1 cellular context compared by ENCODE assay signal in the genomic region with DNA sequence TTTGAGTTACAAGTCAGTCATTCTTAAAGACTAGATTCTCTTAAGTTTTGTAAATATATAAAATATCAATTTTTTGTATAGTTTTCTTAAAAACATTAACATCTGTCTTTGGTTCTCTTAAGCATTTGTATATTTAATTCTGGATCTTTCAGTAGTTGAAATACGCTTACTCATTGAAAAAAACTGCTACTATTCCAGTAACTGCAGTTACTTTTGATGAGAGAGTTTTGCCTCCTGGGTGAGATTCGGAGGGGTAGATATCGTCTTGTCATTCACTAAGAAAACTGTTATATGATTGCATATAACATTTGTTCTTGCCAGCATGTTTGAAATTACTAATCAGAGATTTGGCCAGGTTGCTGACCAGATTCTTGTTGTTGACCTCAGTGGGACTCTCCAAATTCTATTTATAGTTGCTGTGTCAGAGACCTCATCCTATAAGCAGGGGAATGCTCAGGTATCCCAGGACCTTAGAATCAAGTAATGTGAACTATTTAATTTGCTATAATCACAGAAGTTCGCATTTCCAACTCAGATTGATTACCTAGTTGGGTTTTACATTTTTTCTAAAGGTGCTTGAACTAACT.
TF ChIP-seq lines count a peak whose summit lies in the region.

No MANE protein-coding gene starts in this region.

TF ChIP-seq in GM23338, 12 proteins besides CTCF, POLR2A, EP300 and RAD21:
- TF ChIP-seq NANOG (IDR thresholded peaks at IDR 0.05; ENCODE audit: borderline replicate concordance), result no peak
- TF ChIP-seq, protein P1, sequence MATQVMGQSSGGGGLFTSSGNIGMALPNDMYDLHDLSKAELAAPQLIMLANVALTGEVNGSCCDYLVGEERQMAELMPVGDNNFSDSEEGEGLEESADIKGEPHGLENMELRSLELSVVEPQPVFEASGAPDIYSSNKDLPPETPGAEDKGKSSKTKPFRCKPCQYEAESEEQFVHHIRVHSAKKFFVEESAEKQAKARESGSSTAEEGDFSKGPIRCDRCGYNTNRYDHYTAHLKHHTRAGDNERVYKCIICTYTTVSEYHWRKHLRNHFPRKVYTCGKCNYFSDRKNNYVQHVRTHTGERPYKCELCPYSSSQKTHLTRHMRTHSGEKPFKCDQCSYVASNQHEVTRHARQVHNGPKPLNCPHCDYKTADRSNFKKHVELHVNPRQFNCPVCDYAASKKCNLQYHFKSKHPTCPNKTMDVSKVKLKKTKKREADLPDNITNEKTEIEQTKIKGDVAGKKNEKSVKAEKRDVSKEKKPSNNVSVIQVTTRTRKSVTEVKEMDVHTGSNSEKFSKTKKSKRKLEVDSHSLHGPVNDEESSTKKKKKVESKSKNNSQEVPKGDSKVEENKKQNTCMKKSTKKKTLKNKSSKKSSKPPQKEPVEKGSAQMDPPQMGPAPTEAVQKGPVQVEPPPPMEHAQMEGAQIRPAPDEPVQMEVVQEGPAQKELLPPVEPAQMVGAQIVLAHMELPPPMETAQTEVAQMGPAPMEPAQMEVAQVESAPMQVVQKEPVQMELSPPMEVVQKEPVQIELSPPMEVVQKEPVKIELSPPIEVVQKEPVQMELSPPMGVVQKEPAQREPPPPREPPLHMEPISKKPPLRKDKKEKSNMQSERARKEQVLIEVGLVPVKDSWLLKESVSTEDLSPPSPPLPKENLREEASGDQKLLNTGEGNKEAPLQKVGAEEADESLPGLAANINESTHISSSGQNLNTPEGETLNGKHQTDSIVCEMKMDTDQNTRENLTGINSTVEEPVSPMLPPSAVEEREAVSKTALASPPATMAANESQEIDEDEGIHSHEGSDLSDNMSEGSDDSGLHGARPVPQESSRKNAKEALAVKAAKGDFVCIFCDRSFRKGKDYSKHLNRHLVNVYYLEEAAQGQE (IDR thresholded peaks at IDR 0.05; ENCODE audit: unreplicated experiment), result no peak
- no peak for TF ChIP-seq ZNF114 (CRISPR knock-in tag; IDR thresholded peaks at IDR 0.05)
